Comparison of ENCODE assay signal across 1 cellular context in the genomic region with DNA sequence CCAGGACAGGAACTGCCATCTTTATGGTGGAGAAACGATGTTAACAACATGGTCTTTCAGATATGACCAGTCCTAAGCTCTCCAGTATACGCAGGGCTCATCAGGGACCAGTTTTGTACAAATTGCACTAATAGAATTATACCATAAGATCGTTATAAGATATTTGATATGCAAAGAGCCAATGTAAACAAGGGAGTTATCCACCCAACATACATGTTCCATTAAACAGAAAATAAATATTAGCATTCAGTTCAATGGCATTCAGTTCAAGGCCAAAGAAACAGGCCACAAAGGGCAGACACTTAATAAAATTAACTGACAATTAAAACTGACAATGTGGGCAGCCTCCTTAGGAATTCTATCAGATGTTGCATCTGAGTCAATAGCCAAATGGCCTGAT.
A peak's percentile ranks its signal among the peaks of the same experiment; 100 is the strongest.
TF ChIP-seq lines count a peak whose summit lies in the region.

No MANE protein-coding gene starts in this region.

TF ChIP-seq in K562, 482 proteins besides CTCF, POLR2A, EP300 and RAD21 (continued from another document):
- TF ChIP-seq, protein P1, sequence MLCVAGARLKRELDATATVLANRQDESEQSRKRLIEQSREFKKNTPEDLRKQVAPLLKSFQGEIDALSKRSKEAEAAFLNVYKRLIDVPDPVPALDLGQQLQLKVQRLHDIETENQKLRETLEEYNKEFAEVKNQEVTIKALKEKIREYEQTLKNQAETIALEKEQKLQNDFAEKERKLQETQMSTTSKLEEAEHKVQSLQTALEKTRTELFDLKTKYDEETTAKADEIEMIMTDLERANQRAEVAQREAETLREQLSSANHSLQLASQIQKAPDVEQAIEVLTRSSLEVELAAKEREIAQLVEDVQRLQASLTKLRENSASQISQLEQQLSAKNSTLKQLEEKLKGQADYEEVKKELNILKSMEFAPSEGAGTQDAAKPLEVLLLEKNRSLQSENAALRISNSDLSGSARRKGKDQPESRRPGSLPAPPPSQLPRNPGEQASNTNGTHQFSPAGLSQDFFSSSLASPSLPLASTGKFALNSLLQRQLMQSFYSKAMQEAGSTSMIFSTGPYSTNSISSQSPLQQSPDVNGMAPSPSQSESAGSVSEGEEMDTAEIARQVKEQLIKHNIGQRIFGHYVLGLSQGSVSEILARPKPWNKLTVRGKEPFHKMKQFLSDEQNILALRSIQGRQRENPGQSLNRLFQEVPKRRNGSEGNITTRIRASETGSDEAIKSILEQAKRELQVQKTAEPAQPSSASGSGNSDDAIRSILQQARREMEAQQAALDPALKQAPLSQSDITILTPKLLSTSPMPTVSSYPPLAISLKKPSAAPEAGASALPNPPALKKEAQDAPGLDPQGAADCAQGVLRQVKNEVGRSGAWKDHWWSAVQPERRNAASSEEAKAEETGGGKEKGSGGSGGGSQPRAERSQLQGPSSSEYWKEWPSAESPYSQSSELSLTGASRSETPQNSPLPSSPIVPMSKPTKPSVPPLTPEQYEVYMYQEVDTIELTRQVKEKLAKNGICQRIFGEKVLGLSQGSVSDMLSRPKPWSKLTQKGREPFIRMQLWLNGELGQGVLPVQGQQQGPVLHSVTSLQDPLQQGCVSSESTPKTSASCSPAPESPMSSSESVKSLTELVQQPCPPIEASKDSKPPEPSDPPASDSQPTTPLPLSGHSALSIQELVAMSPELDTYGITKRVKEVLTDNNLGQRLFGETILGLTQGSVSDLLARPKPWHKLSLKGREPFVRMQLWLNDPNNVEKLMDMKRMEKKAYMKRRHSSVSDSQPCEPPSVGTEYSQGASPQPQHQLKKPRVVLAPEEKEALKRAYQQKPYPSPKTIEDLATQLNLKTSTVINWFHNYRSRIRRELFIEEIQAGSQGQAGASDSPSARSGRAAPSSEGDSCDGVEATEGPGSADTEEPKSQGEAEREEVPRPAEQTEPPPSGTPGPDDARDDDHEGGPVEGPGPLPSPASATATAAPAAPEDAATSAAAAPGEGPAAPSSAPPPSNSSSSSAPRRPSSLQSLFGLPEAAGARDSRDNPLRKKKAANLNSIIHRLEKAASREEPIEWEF (CRISPR knock-in tag; IDR thresholded peaks at IDR 0.05), result no peak
- no peak for TF ChIP-seq NUFIP1 (IDR thresholded peaks at IDR 0.05; ENCODE audit: partially characterized antibody)
- TF ChIP-seq IFI16 (CRISPR knock-in tag; IDR thresholded peaks at IDR 0.05), result no peak
- TF ChIP-seq MAZ (CRISPR knock-in tag; conservative IDR thresholded peaks at IDR 0.05 in 1 of 2, IDR thresholded peaks at IDR 0.05 in 1 of 2), result 0 out of 4 replicates have a peak, but pooled peaks of 1 of the 2 experiments have one; percentile 28
- no peak for TF ChIP-seq FIP1L1 (IDR thresholded peaks at IDR 0.05; ENCODE audit: low read depth, low read length, poor library complexity, severe bottlenecking)
- TF ChIP-seq CSDE1 (IDR thresholded peaks at IDR 0.05), result no peak
- no peak for TF ChIP-seq MYC (IDR thresholded peaks at IDR 0.05; ENCODE audit: low read depth, low read length)
- no peak for TF ChIP-seq MYC (CRISPR knock-in tag; IDR thresholded peaks at IDR 0.05; ENCODE audit: borderline replicate concordance, low read depth)
- TF ChIP-seq SRSF9 (IDR thresholded peaks at IDR 0.05; ENCODE audit: borderline replicate concordance, low read depth, low read length), result no peak
- no peak for TF ChIP-seq STAG1 (CRISPR knock-in tag; IDR thresholded peaks at IDR 0.05; ENCODE audit: borderline replicate concordance)
- no peak for TF ChIP-seq ARID3A (IDR thresholded peaks at IDR 0.05; ENCODE audit: borderline replicate concordance, low read depth, low read length)
- no peak for TF ChIP-seq NKRF (IDR thresholded peaks at IDR 0.05; ENCODE audit: borderline replicate concordance)
